12 cellular contexts compared by ENCODE assay signal in the genomic region with DNA sequence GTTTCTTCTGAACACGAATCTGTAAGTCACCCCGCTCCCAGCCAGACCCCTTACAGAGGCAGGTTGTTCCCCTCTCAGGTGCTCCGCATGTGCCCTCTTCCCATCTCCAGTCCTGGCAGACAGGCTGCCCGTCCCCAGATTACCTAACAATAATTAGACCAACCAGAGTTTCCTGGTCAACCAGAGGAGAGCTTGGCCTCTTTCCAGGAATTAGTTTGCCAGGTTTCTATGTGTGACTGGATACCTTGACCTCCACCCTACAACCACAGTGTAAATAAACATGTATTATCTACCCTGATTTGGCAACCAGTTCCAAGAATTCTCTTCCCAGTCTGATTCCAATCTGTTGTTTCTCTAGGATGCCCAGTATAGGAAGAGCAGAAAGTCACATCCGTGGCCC.
DNase-seq lines count a peak whose midpoint lies in the region; ATAC-seq and TF ChIP-seq lines count a peak whose summit lies in the region.
"Had no signal": no experiment of that assay in that cellular context is flagged by ENCODE, and none has a peak within 500 bp of the region (broad histone marks: within the 10 kb centered on the region; RNA-seq: fewer than 3 reads in every experiment).

No MANE protein-coding gene starts in this region.

- no peaks in the 10 kb centered on the region for H3K36me3 ChIP-seq in HEK293 (ENCODE audit: control insufficient read depth in 2 of 2, insufficient read depth in 1 of 2, low read length in 2 of 2)
- no peaks in the 10 kb centered on the region for H3K36me3 ChIP-seq in mucosa of descending colon (ENCODE audit: low read depth)
- H3K36me3 ChIP-seq: neutrophil had no signal

- intact Hi-C loops in mucosa of descending colon (cut with DNase I, micrococcal nuclease) = loop anchor here in 1 of 2 donors (10.0 kb wide), 1 partner anchor 197 kb away; no protein-coding TSS in a partner anchor

- CTCF ChIA-PET in HEK293 (lab: Yijun Ruan, JAX) = interaction anchor here (0.6 to 4.0 kb wide), 6 partner anchors 8 to 79 kb away, joined by 3 to 49 read pairs (median 8); no protein-coding TSS in a partner anchor

- H3K9me3 ChIP-seq in HEK293 (ENCODE audit: control insufficient read depth, insufficient read depth, low read depth, low read length) (no peaks in the 10 kb centered on the region), mucosa of descending colon (no peaks in the 10 kb centered on the region)
- H3K9me3 ChIP-seq: neutrophil had no signal

- POLR2A ChIA-PET in HEK293 (lab: Yijun Ruan, JAX) = no interaction called here

- TF ChIP-seq CTCF in HEK293 (tag by site-specific recombination; IDR thresholded peaks at IDR 0.05) (no peak), mucosa of descending colon (IDR thresholded peaks at IDR 0.05) (no peak)

- ATAC-seq in mucosa of descending colon (peak; percentile 87), GM19395 (IDR thresholded peaks at IDR 0.05; ENCODE audit: unreplicated experiment) (no peak)
- ATAC-seq: stimulated activated naive CD8-positive, alpha-beta T cell treated with anti-CD3 and anti-CD28 coated beads, Interleukin-15, Interleukin-2, amounts not matched to agents 100 U/mL and 50 U/mL, for 24 hours had no signal

- DNase-seq in NCI-H146 (lab: John Stamatoyannopoulos, UW) (peak; percentile 93), astrocyte of the hippocampus (ENCODE audit: low read depth, low spot score) (peak; percentile 48), mucosa of descending colon (peak in 2 of 3 donors; percentile 49 to 82), anterior cingulate cortex (lab: John Stamatoyannopoulos, UW) (no peak), NCI-H187 treated with DMSO at 0.1 percent for 48 hours (lab: John Stamatoyannopoulos, UW) (no peak)
- DNase-seq: activated CD4-positive, alpha-beta T cell treated with anti-CD3 and anti-CD28 coated beads for 48 hours; activated effector memory CD4-positive, alpha-beta T cell treated with Interleukin-2 at 50 U/mL for 16 hours; stimulated activated naive CD8-positive, alpha-beta T cell treated with anti-CD3 and anti-CD28 coated beads, Interleukin-15, Interleukin-2, amounts not matched to agents 100 U/mL and 50 U/mL, for 24 hours had no signal

- no peak overlapping the region for H3K27ac ChIP-seq in HEK293 (ENCODE audit: extremely low read depth, low read depth, low read length)
- H3K27ac ChIP-seq: neutrophil, SK-N-MC had no signal

- H3K4me3 ChIP-seq in HEK293 (ENCODE audit: low read depth, low read length) (no peak overlapping the region), mucosa of descending colon (no peak overlapping the region)
- H3K4me3 ChIP-seq: SK-N-MC had no signal

- H3K4me1 ChIP-seq in HEK293 (ENCODE audit: control insufficient read depth, insufficient read depth, low read length) = 0 out of 2 replicates have a peak, but pooled peaks cover 2% of the 10 kb centered on the region
- H3K4me1 ChIP-seq in mucosa of descending colon (ENCODE audit: low read depth) = peaks cover 18% of the 10 kb centered on the region

TF ChIP-seq in HEK293, 187 proteins besides CTCF, POLR2A, EP300 and RAD21:
- no peak for TF ChIP-seq ZNF623 (tag by site-specific recombination; IDR thresholded peaks at IDR 0.05)
- TF ChIP-seq ZNF24 (tag by site-specific recombination; IDR thresholded peaks at IDR 0.05) = no peak
- no peak for TF ChIP-seq KLF17 (tag by site-specific recombination; IDR thresholded peaks at IDR 0.05)
- TF ChIP-seq ZNF350 (tag by site-specific recombination; IDR thresholded peaks at IDR 0.05) = no peak
- no peak for TF ChIP-seq ZNF157 (tag by site-specific recombination; IDR thresholded peaks at IDR 0.05)
- TF ChIP-seq, protein P1, sequence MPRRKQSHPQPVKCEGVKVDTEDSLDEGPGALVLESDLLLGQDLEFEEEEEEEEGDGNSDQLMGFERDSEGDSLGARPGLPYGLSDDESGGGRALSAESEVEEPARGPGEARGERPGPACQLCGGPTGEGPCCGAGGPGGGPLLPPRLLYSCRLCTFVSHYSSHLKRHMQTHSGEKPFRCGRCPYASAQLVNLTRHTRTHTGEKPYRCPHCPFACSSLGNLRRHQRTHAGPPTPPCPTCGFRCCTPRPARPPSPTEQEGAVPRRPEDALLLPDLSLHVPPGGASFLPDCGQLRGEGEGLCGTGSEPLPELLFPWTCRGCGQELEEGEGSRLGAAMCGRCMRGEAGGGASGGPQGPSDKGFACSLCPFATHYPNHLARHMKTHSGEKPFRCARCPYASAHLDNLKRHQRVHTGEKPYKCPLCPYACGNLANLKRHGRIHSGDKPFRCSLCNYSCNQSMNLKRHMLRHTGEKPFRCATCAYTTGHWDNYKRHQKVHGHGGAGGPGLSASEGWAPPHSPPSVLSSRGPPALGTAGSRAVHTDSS (tag by site-specific recombination; IDR thresholded peaks at IDR 0.05) = no peak
- peak; percentile 79 for TF ChIP-seq BCL6B (tag by site-specific recombination; IDR thresholded peaks at IDR 0.05)
- no peak for TF ChIP-seq ZNF555 (tag by site-specific recombination; conservative IDR thresholded peaks at IDR 0.05)
- TF ChIP-seq GLIS1 (tag by site-specific recombination; IDR thresholded peaks at IDR 0.05) = peak; percentile 39; the same call in 1 of the 2 replicates
TF ChIP-seq in HEK293: peak in this region for 2.

Comparison
In these comparisons a context has a peak if more than half of its experiments do, and no peak if none do; other contexts are left out.
1. DNase-seq: peak in NCI-H146 (single experiment), astrocyte of the hippocampus (single experiment) and mucosa of descending colon (2 of 3); none in anterior cingulate cortex (0 of 58) and NCI-H187 treated with DMSO at 0.1 percent for 48 hours (single experiment).